1 cellular context compared by ENCODE assay signal in genomic region chr17:75340636-75341035, GRCh38.
TF ChIP-seq lines count a peak whose summit lies in the region.

No MANE protein-coding gene starts in this region.

TF ChIP-seq in K562, 482 proteins besides CTCF, POLR2A, EP300 and RAD21 (continued from another document):
- TF ChIP-seq PRDM10 (IDR thresholded peaks at IDR 0.05; ENCODE audit: partially characterized antibody): no peak
